ENCODE assay signal across 15 cellular contexts in genomic region chr12:89695830-89696229, GRCh38. TPM values are rescaled to one million over a fixed set of nuclear protein-coding genes. Genes with fewer than 3 reads are reported as not detected.
DNase-seq lines count a peak whose midpoint lies in the region; ATAC-seq, FAIRE-seq and TF ChIP-seq lines count a peak whose summit lies in the region.
"Had no signal": no experiment of that assay in that cellular context is flagged by ENCODE, and none has a peak within 500 bp of the region (broad histone marks: within the 10 kb centered on the region; RNA-seq: fewer than 3 reads in every experiment).

No MANE protein-coding gene starts in this region.

- H3K27me3 Mint-ChIP-seq in CD4-positive, alpha-beta memory T cell, result no peaks in the 10 kb centered on the region
- H3K27me3 Mint-ChIP-seq: stimulated activated memory B cell treated with anti-CD40 and anti-IgM and Interleukin-4, amounts not matched to agents 10 μg/mL and 1 μg/mL and 100 μg/mL, for 72 hours had no signal

- H3K4me3 ChIP-seq in CD4-positive, alpha-beta memory T cell (ENCODE audit: low read length in 2 of 2), result no peak overlapping the region
- no peak overlapping the region for H3K4me3 ChIP-seq in GM12878
- no peak overlapping the region for H3K4me3 ChIP-seq in hepatocyte
- H3K4me3 ChIP-seq: prostate gland had no signal

- intact Hi-C loops in CD4-positive, alpha-beta memory T cell (cut with micrococcal nuclease), result no loop called here
- intact Hi-C loops in GM12878 (cut with micrococcal nuclease; ENCODE audit: unreplicated experiment), result no loop called here

- BruUV-seq in GM12878 (replicated peaks; lab: Mats Ljungman, UMichigan), result no TSS peak

- WGBS in GM12878 (ENCODE audit: insufficient coverage, insufficient replicate concordance, low lambda C conversion rate, missing lambda C conversion rate), result 94% methylated on average over 1 of the region's 1 CpG
- 91% methylated on average over 1 of the region's 1 CpG for WGBS in hepatocyte (ENCODE audit: low lambda C conversion rate, missing lambda C conversion rate)

- H3K36me3 Mint-ChIP-seq in CD4-positive, alpha-beta memory T cell, result peaks cover 0 to 8% of the 10 kb centered on the region in 2 donors

- no peaks in the 10 kb centered on the region for H3K36me3 ChIP-seq in CD4-positive, alpha-beta memory T cell (ENCODE audit: insufficient read depth, low read length)
- no peaks in the 10 kb centered on the region for H3K36me3 ChIP-seq in GM12878 (ENCODE audit: control insufficient read depth in 2 of 2, insufficient read depth in 2 of 2, low read length in 1 of 2)
- no peaks in the 10 kb centered on the region for H3K36me3 ChIP-seq in hepatocyte (replicated peaks; ENCODE audit: insufficient read depth, low read depth)
- H3K36me3 ChIP-seq: prostate gland had no signal

- H3K4me1 Mint-ChIP-seq in CD4-positive, alpha-beta memory T cell, result peaks cover 67 to 94% (median 83%) of the 10 kb centered on the region in 4 donors

- no peak overlapping the region for H3K9ac ChIP-seq in GM12878 (ENCODE audit: control insufficient read depth, insufficient read depth, low read length)

- H3K27ac Mint-ChIP-seq in CD4-positive, alpha-beta memory T cell, result peak overlapping the region in 2 of 7 donors; percentile 33 to 63
- H3K27ac Mint-ChIP-seq: stimulated activated memory B cell treated with anti-CD40 and anti-IgM and Interleukin-4, amounts not matched to agents 10 μg/mL and 1 μg/mL and 100 μg/mL, for 72 hours; T-helper 2 cell treated with Interferon-gamma antibody and Interleukin-4, amounts not matched to agents 5 μg/mL and 100 μg/mL, for 36 hours had no signal

- H3K27me3 ChIP-seq in CD4-positive, alpha-beta memory T cell (ENCODE audit: insufficient read depth, low read length), result no peaks in the 10 kb centered on the region
- H3K27me3 ChIP-seq in GM12878 (replicated peaks in 1 of 2; ENCODE audit: control insufficient read depth in 2 of 2, insufficient read depth in 2 of 2, low read length in 1 of 2), result no peaks in the 10 kb centered on the region
- no peaks in the 10 kb centered on the region for H3K27me3 ChIP-seq in hepatocyte

- CTCF ChIA-PET in CD4-positive, alpha-beta memory T cell (lab: Charles Lee; ENCODE audit: partially characterized antibody), result no interaction called here
- CTCF ChIA-PET in GM12878 (lab: Yijun Ruan, JAX), result interaction anchor here (0.7 to 3.5 kb wide), 2 partner anchors 10 to 11 kb away, joined by 3 to 18 read pairs; no protein-coding TSS in a partner anchor

- H3K9me3 Mint-ChIP-seq in CD4-positive, alpha-beta memory T cell, result no peaks in the 10 kb centered on the region
- H3K9me3 Mint-ChIP-seq: stimulated activated memory B cell treated with anti-CD40 and anti-IgM and Interleukin-4, amounts not matched to agents 10 μg/mL and 1 μg/mL and 100 μg/mL, for 72 hours; T-helper 2 cell treated with Interferon-gamma antibody and Interleukin-4, amounts not matched to agents 5 μg/mL and 100 μg/mL, for 36 hours had no signal

- H3K79me2 ChIP-seq in GM12878 (ENCODE audit: control insufficient read depth, insufficient read depth, low read length) (peaks cover 99% of the 10 kb centered on the region), hepatocyte (peaks cover 99% of the 10 kb centered on the region)

- no peak for TF ChIP-seq EP300 in GM12878 (IDR thresholded peaks at IDR 0.05; ENCODE audit: borderline replicate concordance in 1 of 2, control insufficient read depth in 1 of 2, low read depth in 2 of 2, low read length in 2 of 2)

- no peak for FAIRE-seq in GM12878 (lab: Jason Lieb, UNC)
- FAIRE-seq: H1 had no signal

- no peak for DNase-seq in CD4-positive, alpha-beta memory T cell
- DNase-seq in GM12878 (ENCODE audit: low read depth, low spot score) (no peak), hepatocyte (ENCODE audit: low spot score) (no peak), T-helper 9 cell (no peak)
- no peak for DNase-seq in stimulated activated naive CD4-positive, alpha-beta T cell treated with Interleukin-2 at 50 U/mL for 16 hours (lab: John Stamatoyannopoulos, UW)
- DNase-seq: cortex of kidney; DND-41; stimulated activated CD4-positive, alpha-beta T cell treated with anti-CD3 and anti-CD28 coated beads, Interleukin-2, amount 100 ng/mL, for 24 hours had no signal

- H4K20me1 ChIP-seq in GM12878 (ENCODE audit: control insufficient read depth, insufficient read depth) (no peaks in the 10 kb centered on the region), hepatocyte (ENCODE audit: insufficient read depth, poor library complexity, severe bottlenecking) (peaks cover 38% of the 10 kb centered on the region)

- TF ChIP-seq CTCF in GM12878 (IDR thresholded peaks at IDR 0.05 in 2 of 3, conservative IDR thresholded peaks at IDR 0.05 in 1 of 3; ENCODE audit: control insufficient read depth in 2 of 3, extremely low read depth in 1 of 3, insufficient read depth in 1 of 3, low read depth in 3 of 3, low read length in 3 of 3) (no peak), hepatocyte (IDR thresholded peaks at IDR 0.05; ENCODE audit: poor library complexity) (no peak)

- in situ Hi-C loops in GM12878 (cut with MboI), result no loop called here

- no peak overlapping the region for H3K4me2 ChIP-seq in GM12878 (ENCODE audit: control insufficient read depth, insufficient read depth)
- no peak overlapping the region for H3K4me2 ChIP-seq in hepatocyte

- peak overlapping the region in 6 of 8 donors; percentile 45 to 65 (median 56) for H3K4me3 Mint-ChIP-seq in CD4-positive, alpha-beta memory T cell
- H3K4me3 Mint-ChIP-seq: stimulated activated memory B cell treated with anti-CD40 and anti-IgM and Interleukin-4, amounts not matched to agents 10 μg/mL and 1 μg/mL and 100 μg/mL, for 72 hours; T-helper 2 cell treated with Interferon-gamma antibody and Interleukin-4, amounts not matched to agents 5 μg/mL and 100 μg/mL, for 36 hours had no signal

- no peak for TF ChIP-seq RAD21 in GM12878 (IDR thresholded peaks at IDR 0.05; ENCODE audit: insufficient read depth, low read depth, low read length)

- SMC1A ChIA-PET in GM12878 (lab: Charles Lee; ENCODE audit: uncharacterized antibody, unreplicated experiment), result interaction anchor here (0.6 to 3.2 kb wide), 11 partner anchors 8 to 151 kb away, joined by 3 to 21 read pairs (median 4); no protein-coding TSS in a partner anchor

- H3K9me3 ChIP-seq in CD4-positive, alpha-beta memory T cell (ENCODE audit: control insufficient read depth in 1 of 2, low read length in 2 of 2), result no peaks in the 10 kb centered on the region
- H3K9me3 ChIP-seq in GM12878 (replicated peaks; ENCODE audit: control insufficient read depth, insufficient read depth, low read length) (no peaks in the 10 kb centered on the region; the same call in 2 of the 3 replicates), hepatocyte (ENCODE audit: low read depth) (no peaks in the 10 kb centered on the region)
- H3K9me3 ChIP-seq: prostate gland had no signal

- no peak overlapping the region for H2AFZ ChIP-seq in GM12878 (ENCODE audit: control insufficient read depth, low read depth, low read length)
- no peak overlapping the region for H2AFZ ChIP-seq in hepatocyte

- H3K9me2 ChIP-seq in hepatocyte (replicated peaks; ENCODE audit: insufficient read depth), result no peaks in the 10 kb centered on the region

- H3K27ac ChIP-seq in CD4-positive, alpha-beta memory T cell (ENCODE audit: low read depth, low read length), result no peak overlapping the region
- H3K27ac ChIP-seq in GM12878 (ENCODE audit: control insufficient read depth, insufficient read depth) (no peak overlapping the region), hepatocyte (no peak overlapping the region)
- H3K27ac ChIP-seq: prostate gland had no signal

- TF ChIP-seq POLR2A in GM12878 (IDR thresholded peaks at IDR 0.05; ENCODE audit: low read depth, low read length), result no peak

- POLR2A ChIA-PET in CD4-positive, alpha-beta memory T cell (lab: Charles Lee; ENCODE audit: partially characterized antibody), result interaction anchor here (0.7 to 6.2 kb wide), 2 partner anchors 11 to 13 kb away, joined by 3 to 30 read pairs; partner anchors contain the start of gene ATP2B1
- POLR2A ChIA-PET in GM12878 (lab: Charles Lee), result interaction anchor here (1.0 to 3.0 kb wide), 5 partner anchors 10 to 162 kb away, joined by 3 to 12 read pairs (median 5); partner anchors contain the start of gene ATP2B1

- peak; percentile 52 for ATAC-seq in GM19372 (IDR thresholded peaks at IDR 0.05; ENCODE audit: low read depth, unreplicated experiment)
- ATAC-seq in HG03139 (IDR thresholded peaks at IDR 0.05; ENCODE audit: unreplicated experiment), result peak; percentile 62
- ATAC-seq in GM12878, result peak; percentile 51
- no peak for ATAC-seq in HG02610 (IDR thresholded peaks at IDR 0.05; ENCODE audit: unreplicated experiment)
- ATAC-seq: stimulated activated memory B cell treated with anti-CD40 and anti-IgM and Interleukin-4, amounts not matched to agents 10 μg/mL and 1 μg/mL and 100 μg/mL, for 72 hours had no signal

- peaks cover 96% of the 10 kb centered on the region for H3K4me1 ChIP-seq in CD4-positive, alpha-beta memory T cell (ENCODE audit: insufficient read depth, low read length)
- H3K4me1 ChIP-seq in GM12878 (ENCODE audit: control insufficient read depth, insufficient read depth, low read length) (peaks cover 9% of the 10 kb centered on the region), hepatocyte (ENCODE audit: insufficient read depth) (peaks cover 4% of the 10 kb centered on the region)
- H3K4me1 ChIP-seq: prostate gland had no signal

- RAD21 ChIA-PET in GM12878 (lab: Charles Lee; ENCODE audit: unreplicated experiment), result interaction anchor here (1.0 to 5.0 kb wide), 6 partner anchors 8 to 234 kb away, joined by 3 to 41 read pairs (median 6); partner anchors contain the start of gene ATP2B1

RNA-seq across cellular contexts. Expression of gene ATP2B1, which starts 12.8 kb away (rescaled TPM):
- 10 to 100 TPM; 84.2 to 86.0 TPM for total RNA-seq in CD4-positive, alpha-beta memory T cell
- polyA plus RNA-seq in CD4-positive, alpha-beta memory T cell, result 10 to 100 TPM; 57.3 to 61.0 TPM
- 216 and 232 TPM in 2 replicates for total RNA-seq in GM12878 (2013; cell fraction: nucleolus; rRNA removed)
- total RNA-seq in GM12878 (2014; rRNA removed) (46.0 and 56.0 TPM in 2 replicates), GM12878 (2014; rRNA removed; fragmentation: Illumina TruSeq; extraction: Trizol) (67.8 TPM in 2 replicates), GM12878 (2021) (51.1 and 54.9 TPM in 2 replicates), hepatocyte (67.2 and 71.4 TPM in 2 replicates)
- 9.9 TPM for polyA plus RNA-seq in GM12878 (2011; ENCODE audit: low read depth)
- polyA plus RNA-seq in GM12878 (2011; rRNA removed) (27.1 and 39.4 TPM in 2 replicates), GM12878 (2014; fragmentation: Illumina TruSeq; extraction: Trizol) (51.0 and 74.4 TPM in 2 replicates), GM12878 (2014; fragmentation: Nextera tagmentation; extraction: Ambion mirVana) (10 to 100 TPM; 15.9 to 18.6 TPM), GM12878 (2014; rRNA removed) (22.9 and 29.1 TPM in 2 replicates), GM12878 (2016; fragmentation: Nextera tagmentation; extraction: Ambion mirVana) (10 to 100 TPM; 53.0 to 62.2 TPM), hepatocyte (52.2 and 67.1 TPM in 2 replicates)
- 11.5 and 16.7 TPM in 2 replicates for polyA plus RNA-seq in GM12878 (2011; cell fraction: cytosol; rRNA removed)
- 37.7 and 38.4 TPM in 2 replicates for polyA plus RNA-seq in GM12878 (2011; cell fraction: nucleus; rRNA removed)
- polyA plus RNA-seq in GM12878 (2012), result 20.4 and 23.0 TPM in 2 replicates
- polyA minus RNA-seq in GM12878 (2011; rRNA and poly(A)+ RNA removed), result 30.6 and 40.5 TPM in 2 replicates
- 14.3 and 17.3 TPM in 2 replicates for polyA minus RNA-seq in GM12878 (2011; cell fraction: cytosol; rRNA and poly(A)+ RNA removed)
- polyA minus RNA-seq in GM12878 (2011; cell fraction: nucleus; rRNA and poly(A)+ RNA removed), result 48.6 and 86.0 TPM in 2 replicates
